30 cellular contexts compared by ENCODE assay signal in genomic region chr22:29011868-29012428, GRCh38. TPM values are rescaled to one million over a fixed set of nuclear protein-coding genes. Genes with fewer than 3 reads are reported as not detected.
DNase-seq lines count a peak whose midpoint lies in the region; ATAC-seq and TF ChIP-seq lines count a peak whose summit lies in the region.
"Had no signal": no experiment of that assay in that cellular context is flagged by ENCODE, and none has a peak within 500 bp of the region (broad histone marks: within the 10 kb centered on the region; RNA-seq: fewer than 3 reads in every experiment).

No MANE protein-coding gene starts in this region.

- no peaks in the 10 kb centered on the region for H3K36me3 ChIP-seq in HUES48 (ENCODE audit: control insufficient read depth, insufficient read depth, low read length)
- H3K36me3 ChIP-seq in mucosa of descending colon (ENCODE audit: low read depth), result no peaks in the 10 kb centered on the region
- H3K36me3 ChIP-seq in gastrocnemius medialis, result no peaks in the 10 kb centered on the region
- H3K36me3 ChIP-seq: ascending aorta, esophagus muscularis mucosa, gastroesophageal sphincter, Peyer's patch had no signal

- no peak for TF ChIP-seq CTCF in dorsolateral prefrontal cortex (IDR thresholded peaks at IDR 0.05 in 54 of 56, conservative IDR thresholded peaks at IDR 0.05 in 2 of 56; ENCODE audit: low read depth in 1 of 56, partially characterized antibody in 56 of 56)
- TF ChIP-seq CTCF in mucosa of descending colon (IDR thresholded peaks at IDR 0.05), result no peak
- TF ChIP-seq CTCF in gastrocnemius medialis (IDR thresholded peaks at IDR 0.05 in 4 of 5, conservative IDR thresholded peaks at IDR 0.05 in 1 of 5), result no peak

- TF ChIP-seq POLR2A in gastrocnemius medialis (IDR thresholded peaks at IDR 0.05), result no peak

- H3K27ac ChIP-seq in HUES48 (ENCODE audit: low read depth, low read length) (peak overlapping the region; percentile 77), dorsolateral prefrontal cortex (peak overlapping the region in 46 of 59 donors; percentile 0 to 84 (median 58)), gastrocnemius medialis (peak overlapping the region in 2 of 4 donors; percentile 31 to 34)
- H3K27ac ChIP-seq: esophagus muscularis mucosa, gastroesophageal sphincter, GM23248 had no signal

- DNase-seq in dorsolateral prefrontal cortex (peak in 3 of 10 donors; percentile 6 to 67 (median 37)), mucosa of descending colon (peak in 1 of 3 donors; percentile 67), gastrocnemius medialis (no peak), MV-4-11 (lab: John Stamatoyannopoulos, UW) (no peak), NCI-H2107 (lab: John Stamatoyannopoulos, UW) (no peak)
- DNase-seq in activated T-cell treated with anti-CD3 and anti-CD28 coated beads, Interleukin-2, amount 50 U/mL, for 1 hour, result no peak
- DNase-seq: ACHN; activated CD4-positive, alpha-beta T cell treated with anti-CD3 and anti-CD28 coated beads for 4 hours; activated naive CD4-positive, alpha-beta T cell treated with anti-CD3 and anti-CD28 coated beads, Interleukin-2, amount 50 U/mL, for 16 hours; Calu3; effector memory CD8-positive, alpha-beta T cell; GM23248; IMR-90; kidney glomerular epithelial cell; mammary epithelial cell; NCI-H1417 treated with DMSO at 0.1 percent for 48 hours; NCI-H2171; NCI-H524; NK-92 treated with Interleukin-12 subunit alpha and Interleukin-12 subunit beta, amount 100 ng/mL, for 24 hours; stimulated activated CD4-positive, alpha-beta T cell treated with anti-CD3 and anti-CD28 coated beads, Interleukin-4, amount 100 ng/mL, for 1 hour; stimulated activated naive CD4-positive, alpha-beta T cell treated with Interleukin-2 at 50 U/mL for 16 hours had no signal

- intact Hi-C loops in dorsolateral prefrontal cortex (cut with DNase I), result no loop called here
- intact Hi-C loops in mucosa of descending colon (cut with DNase I, micrococcal nuclease), result no loop called here
- intact Hi-C loops in gastrocnemius medialis (cut with DNase I; ENCODE audit: low total_unique reads), result no loop called here

- H3K9me3 ChIP-seq in HUES48 (ENCODE audit: control insufficient read depth, insufficient read depth, low read length) (no peaks in the 10 kb centered on the region), mucosa of descending colon (no peaks in the 10 kb centered on the region), gastrocnemius medialis (no peaks in the 10 kb centered on the region)
- H3K9me3 ChIP-seq: ascending aorta, esophagus muscularis mucosa, gastroesophageal sphincter, Peyer's patch had no signal

- ATAC-seq in mucosa of descending colon (peak; percentile 88), gastrocnemius medialis (peak; percentile 59 to 73), GM18870 (IDR thresholded peaks at IDR 0.05; ENCODE audit: unreplicated experiment) (no peak)
- ATAC-seq: effector memory CD8-positive, alpha-beta T cell; gastroesophageal sphincter had no signal

- H3K4me1 ChIP-seq in HUES48 (ENCODE audit: control insufficient read depth, insufficient read depth, low read length) (peaks cover 30% of the 10 kb centered on the region), mucosa of descending colon (ENCODE audit: low read depth) (peaks cover 11% of the 10 kb centered on the region), gastrocnemius medialis (peaks cover 25 to 40% of the 10 kb centered on the region in 2 donors)

- H3K9ac ChIP-seq in HUES48 (ENCODE audit: low read depth, low read length), result no peak overlapping the region
- H3K9ac ChIP-seq: GM23248 had no signal

- no peak overlapping the region for H3K4me3 ChIP-seq in HUES48 (ENCODE audit: low read depth, low read length)
- H3K4me3 ChIP-seq in dorsolateral prefrontal cortex, result no peak overlapping the region
- H3K4me3 ChIP-seq in mucosa of descending colon, result no peak overlapping the region
- no peak overlapping the region for H3K4me3 ChIP-seq in gastrocnemius medialis
- H3K4me3 ChIP-seq: ascending aorta, esophagus muscularis mucosa, gastroesophageal sphincter, GM23248 had no signal

- in situ Hi-C loops in gastrocnemius medialis (cut with MboI; ENCODE audit: low sequenced_read_pairs in 4 of 4), result no loop called here

- H3K27me3 ChIP-seq in HUES48 (ENCODE audit: control insufficient read depth, insufficient read depth, low read length) (no peaks in the 10 kb centered on the region), dorsolateral prefrontal cortex (no peaks in the 10 kb centered on the region), gastrocnemius medialis (no peaks in the 10 kb centered on the region)
- H3K27me3 ChIP-seq: ascending aorta, esophagus muscularis mucosa, gastroesophageal sphincter, Peyer's patch had no signal

RNA-seq across cellular contexts. Expression of gene C22orf31, which starts 49.7 kb away (rescaled TPM):
- 1 to 10 TPM in 11 of 120 experiments, under 1 TPM in 38, not detected in 71; 0.32 to 2.0 (median 0.72) TPM for total RNA-seq in dorsolateral prefrontal cortex
- under 1 TPM in 1 of 3 donors, not detected in 2; 0.41 TPM for total RNA-seq in mucosa of descending colon
- not detected for total RNA-seq in gastrocnemius medialis
- total RNA-seq: ascending aorta, Calu3, esophagus muscularis mucosa, gastroesophageal sphincter, GM23248, IMR-90, M059J, mammary epithelial cell, Peyer's patch, SK-MEL-5, ureter had no signal
